Comparison of ENCODE assay signal across 7 cellular contexts in the genomic region with DNA sequence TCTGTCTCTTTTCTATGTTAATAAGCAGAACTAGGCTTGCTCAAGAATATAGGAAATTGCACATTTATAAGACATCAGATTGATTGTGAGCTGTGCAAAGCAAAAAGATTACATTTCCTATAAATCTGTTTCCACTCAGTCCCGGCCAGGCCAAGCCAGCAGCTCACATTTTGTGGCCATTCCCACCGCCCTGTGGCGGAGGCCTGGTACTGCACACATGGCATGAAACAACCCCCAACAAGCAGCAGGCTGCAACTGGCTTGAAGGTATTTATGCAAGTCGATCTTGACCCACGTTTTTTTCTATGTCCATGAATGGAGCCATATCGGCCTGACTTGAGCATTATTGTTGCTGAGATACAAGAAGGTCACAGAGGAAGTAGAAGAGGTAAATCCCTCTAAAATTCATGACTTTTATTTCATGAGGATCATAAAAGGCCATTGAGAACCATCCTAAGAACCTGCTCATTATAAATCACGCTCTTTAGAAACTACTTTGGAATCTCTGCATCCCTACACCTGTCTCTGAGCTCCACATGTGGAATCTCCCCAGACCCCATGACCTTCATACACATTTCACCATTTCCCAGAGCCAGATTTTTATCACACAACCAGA.
A peak's percentile ranks its signal among the peaks of the same experiment; 100 is the strongest.
DNase-seq lines count a peak whose midpoint lies in the region; ATAC-seq, FAIRE-seq and TF ChIP-seq lines count a peak whose summit lies in the region.

No MANE protein-coding gene starts in this region.

- H3K4me3 ChIP-seq in Panc1 (ENCODE audit: low read depth in 2 of 2, low read length in 2 of 2) (no peak overlapping the region), breast epithelium (no peak overlapping the region)

- peak; percentile 90 for FAIRE-seq in islet of Langerhans (lab: Jason Lieb, UNC)

- POLR2A ChIA-PET in HEK293T (lab: Yijun Ruan, JAX), result no interaction called here
- POLR2A ChIA-PET in Panc1 (lab: Charles Lee), result no interaction called here

- H3K9me3 ChIP-seq in Panc1 (ENCODE audit: control insufficient read depth, insufficient read depth, low read depth, low read length) (no peaks in the 10 kb centered on the region), breast epithelium (no peaks in the 10 kb centered on the region)

- no peak overlapping the region for H3K27ac ChIP-seq in Panc1 (ENCODE audit: low read length)
- no peak overlapping the region for H3K27ac ChIP-seq in breast epithelium

- peak; percentile 82; the same call in 1 of the 2 replicates for ATAC-seq in Panc1

- in situ Hi-C loops in Panc1 (cut with HindIII; ENCODE audit: low pct_unique_long_range_greater_than_20kb, low sequenced_read_pairs), result no loop called here

- DNase-seq in GM04504 (ENCODE audit: low read depth) (peak; percentile 62), HEK293T (ENCODE audit: extremely low spot score) (peak; percentile 73), Panc1 (ENCODE audit: low read depth, low spot score) (peak; percentile 22), breast epithelium (ENCODE audit: low spot score in 2 of 2) (peak; percentile 22 to 60)
- peak; percentile 5 to 7 for DNase-seq in stimulated activated CD4-positive, alpha-beta T cell treated with anti-CD3 and anti-CD28 coated beads, Interleukin-15, amount 100 ng/mL, for 48 hours (ENCODE audit: low read depth in 2 of 2)
- no peak for DNase-seq in NK-92 treated with Interleukin-12 subunit alpha and Interleukin-12 subunit beta, amount 100 ng/mL, for 24 hours (lab: John Stamatoyannopoulos, UW)

- H3K4me1 ChIP-seq in Panc1 (ENCODE audit: control insufficient read depth, insufficient read depth, low read length) (no peaks in the 10 kb centered on the region), breast epithelium (no peaks in the 10 kb centered on the region)

- peak; percentile 82 for TF ChIP-seq CTCF in Panc1 (IDR thresholded peaks at IDR 0.05)
- TF ChIP-seq CTCF in breast epithelium (IDR thresholded peaks at IDR 0.05), result peak; percentile 51 to 74 (median 61)

- BruUV-seq in Panc1 (replicated peaks; lab: Mats Ljungman, UMichigan), result no TSS peak

- H3K36me3 ChIP-seq in Panc1 (ENCODE audit: control insufficient read depth, insufficient read depth, low read length) (no peaks in the 10 kb centered on the region), breast epithelium (no peaks in the 10 kb centered on the region)

- CTCF ChIA-PET in HEK293T (lab: Yijun Ruan, JAX), result interaction anchor here (1.2 kb wide), 1 partner anchor 8 kb away, joined by 3 read pairs; no protein-coding TSS in a partner anchor
- CTCF ChIA-PET in Panc1 (lab: Charles Lee), result interaction anchor here (1.0 kb wide), 1 partner anchor 15 kb away, joined by 4 read pairs; no protein-coding TSS in a partner anchor

- intact Hi-C loops in Panc1 (cut with micrococcal nuclease; ENCODE audit: unreplicated experiment) (no loop called here), breast epithelium (cut with DNase I; ENCODE audit: low total_unique reads) (no loop called here)

- H3K27me3 ChIP-seq in Panc1 (ENCODE audit: control insufficient read depth, insufficient read depth, low read length), result no peaks in the 10 kb centered on the region
- no peaks in the 10 kb centered on the region for H3K27me3 ChIP-seq in breast epithelium

- no peak for TF ChIP-seq POLR2A in breast epithelium (IDR thresholded peaks at IDR 0.05)

TF ChIP-seq in HEK293T, 16 proteins besides CTCF, POLR2A, EP300 and RAD21:
- TF ChIP-seq SUZ12 (IDR thresholded peaks at IDR 0.05) (no peak), FOXA1 (IDR thresholded peaks at IDR 0.05) (no peak), FOXK2 (IDR thresholded peaks at IDR 0.05) (no peak), NFRKB (IDR thresholded peaks at IDR 0.05) (no peak), FOXM1 (IDR thresholded peaks at IDR 0.05; ENCODE audit: borderline replicate concordance) (no peak), ARNT (IDR thresholded peaks at IDR 0.05) (no peak), L3MBTL2 (conservative IDR thresholded peaks at IDR 0.05) (no peak), ELF4 (IDR thresholded peaks at IDR 0.05) (no peak), CTBP1 (IDR thresholded peaks at IDR 0.05; ENCODE audit: borderline replicate concordance) (no peak), HDGF (IDR thresholded peaks at IDR 0.05; ENCODE audit: borderline replicate concordance) (no peak), LEF1 (IDR thresholded peaks at IDR 0.05; ENCODE audit: borderline replicate concordance) (no peak), ZNF384 (IDR thresholded peaks at IDR 0.05) (no peak), TARDBP (IDR thresholded peaks at IDR 0.05) (no peak), SP1 (IDR thresholded peaks at IDR 0.05) (no peak), BHLHE40 (IDR thresholded peaks at IDR 0.05; ENCODE audit: borderline replicate concordance) (no peak)
- TF ChIP-seq, protein P1, sequence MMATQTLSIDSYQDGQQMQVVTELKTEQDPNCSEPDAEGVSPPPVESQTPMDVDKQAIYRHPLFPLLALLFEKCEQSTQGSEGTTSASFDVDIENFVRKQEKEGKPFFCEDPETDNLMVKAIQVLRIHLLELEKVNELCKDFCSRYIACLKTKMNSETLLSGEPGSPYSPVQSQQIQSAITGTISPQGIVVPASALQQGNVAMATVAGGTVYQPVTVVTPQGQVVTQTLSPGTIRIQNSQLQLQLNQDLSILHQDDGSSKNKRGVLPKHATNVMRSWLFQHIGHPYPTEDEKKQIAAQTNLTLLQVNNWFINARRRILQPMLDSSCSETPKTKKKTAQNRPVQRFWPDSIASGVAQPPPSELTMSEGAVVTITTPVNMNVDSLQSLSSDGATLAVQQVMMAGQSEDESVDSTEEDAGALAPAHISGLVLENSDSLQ (IDR thresholded peaks at IDR 0.05), result no peak
